In genomic region chr22:30637701-30638114, GRCh38 we compare ENCODE assay signal across 11 cellular contexts. TPM values are rescaled to one million over a fixed set of nuclear protein-coding genes. Genes with fewer than 3 reads are reported as not detected.
DNase-seq lines count a peak whose midpoint lies in the region; ATAC-seq, FAIRE-seq and TF ChIP-seq lines count a peak whose summit lies in the region.
"Had no signal": no experiment of that assay in that cellular context is flagged by ENCODE, and none has a peak within 500 bp of the region (broad histone marks: within the 10 kb centered on the region; RNA-seq: fewer than 3 reads in every experiment).

No MANE protein-coding gene starts in this region.

- H3K27me3 Mint-ChIP-seq in type B pancreatic cell = no peaks in the 10 kb centered on the region

- no peaks in the 10 kb centered on the region for H4K20me1 ChIP-seq in HepG2 (ENCODE audit: insufficient read depth, low read length)

- no peak overlapping the region for H3K9ac ChIP-seq in HepG2 (ENCODE audit: insufficient read depth, low read depth, low read length)

- no peak for TF ChIP-seq RAD21 in HepG2 (CRISPR knock-in tag; IDR thresholded peaks at IDR 0.05)

- H3K36me3 Mint-ChIP-seq in type B pancreatic cell = no peaks in the 10 kb centered on the region

- intact Hi-C loops in HepG2 (cut with micrococcal nuclease; ENCODE audit: unreplicated experiment) (no loop called here), right lobe of liver (cut with DNase I) (loop anchor here in 1 of 2 donors (10.0 kb wide), 1 partner anchor 117 kb away; no protein-coding TSS in a partner anchor)

- no peak for TF ChIP-seq EP300 in HepG2 (IDR thresholded peaks at IDR 0.05; ENCODE audit: low read depth in 2 of 2, low read length in 2 of 2)
- no peak for TF ChIP-seq EP300 in HepG2 (CRISPR knock-in tag; IDR thresholded peaks at IDR 0.05; ENCODE audit: borderline replicate concordance)

- H3K27ac ChIP-seq in HepG2 (ENCODE audit: extremely low read length, insufficient read depth, low read length) (no peak overlapping the region), right lobe of liver (no peak overlapping the region)

- WGBS in HepG2 (ENCODE audit: low lambda C conversion rate) = 9% methylated on average over 1 of the region's 1 CpG
- WGBS in right lobe of liver (ENCODE audit: insufficient coverage, low coverage, low lambda C conversion rate, missing lambda C conversion rate) = 87% methylated on average over 1 of the region's 1 CpG

- POLR2A ChIA-PET in HepG2 (lab: Yijun Ruan, JAX) = interaction anchor here (1.2 kb wide), 1 partner anchor 31 kb away, joined by 5 read pairs; the partner anchor contains the start of gene TCN2

- TF ChIP-seq CTCF in HepG2 (CRISPR knock-in tag; IDR thresholded peaks at IDR 0.05) (no peak), right lobe of liver (IDR thresholded peaks at IDR 0.05) (no peak), type B pancreatic cell (conservative IDR thresholded peaks at IDR 0.05) (no peak)

- FAIRE-seq in HepG2 (lab: Jason Lieb, UNC) = no peak
- FAIRE-seq: frontal cortex, GM19239 had no signal

- DNase-seq in HepG2 (ENCODE audit: low spot score) = no peak
- no peak for DNase-seq in right lobe of liver
- DNase-seq in erythroblast (lab: John Stamatoyannopoulos, UW) = peak; percentile 14 to 35
- no peak for DNase-seq in type B pancreatic cell (ENCODE audit: extremely low spot score, unreplicated experiment)
- DNase-seq in NCI-H1417 treated with DMSO at 0.1 percent for 48 hours (lab: John Stamatoyannopoulos, UW) = no peak
- DNase-seq in NCI-H1105 (lab: John Stamatoyannopoulos, UW) = no peak
- DNase-seq: NCI-H1105 treated with DMSO at 0.1 percent for 48 hours; stimulated activated CD8-positive, alpha-beta memory T cell treated with anti-CD3 and anti-CD28 coated beads, Interleukin-4, amount 100 ng/mL, for 48 hours had no signal

- H3K27ac Mint-ChIP-seq in type B pancreatic cell = no peak overlapping the region

- no peak overlapping the region for H2AFZ ChIP-seq in HepG2 (ENCODE audit: low read length)

- H3K4me2 ChIP-seq in HepG2 (ENCODE audit: low read depth, low read length) = no peak overlapping the region

- peak overlapping the region; percentile 59 for H3K4me3 Mint-ChIP-seq in type B pancreatic cell

- in situ Hi-C loops in HepG2 (cut with HindIII; ENCODE audit: extremely low pct_ligation_motif_present, low pct_unique_long_range_greater_than_20kb) = no loop called here

- CTCF ChIA-PET in HepG2 (lab: Yijun Ruan, JAX; ENCODE audit: low intra/inter-chr PET ratio, low total read pairs) = no interaction called here

- H3K4me3 ChIP-seq in HepG2 (replicated peaks in 1 of 3; ENCODE audit: insufficient read depth in 1 of 3, low read depth in 2 of 3, low read length in 3 of 3) (no peak overlapping the region), right lobe of liver (no peak overlapping the region)

- TF ChIP-seq POLR2A in HepG2 (IDR thresholded peaks at IDR 0.05; ENCODE audit: insufficient read depth in 1 of 2, low read depth in 2 of 2, low read length in 2 of 2) = no peak
- TF ChIP-seq POLR2A in right lobe of liver (IDR thresholded peaks at IDR 0.05) = no peak
- no peak for TF ChIP-seq POLR2A in erythroblast (IDR thresholded peaks at IDR 0.05; ENCODE audit: low read length)

- H3K4me1 Mint-ChIP-seq in type B pancreatic cell (ENCODE audit: unreplicated experiment) = peaks cover 13% of the 10 kb centered on the region

- H3K27me3 ChIP-seq in HepG2 (ENCODE audit: control insufficient read depth in 1 of 2, insufficient read depth in 2 of 2, low read length in 2 of 2) = peaks cover 0 to 4% of the 10 kb centered on the region in 2 experiments; a peak in 3 of 5 replicates
- no peaks in the 10 kb centered on the region for H3K27me3 ChIP-seq in right lobe of liver

- no peaks in the 10 kb centered on the region for H3K36me3 ChIP-seq in HepG2 (replicated peaks in 1 of 2; ENCODE audit: control insufficient read depth in 1 of 2, insufficient read depth in 2 of 2, low read length in 2 of 2)
- H3K36me3 ChIP-seq in right lobe of liver = no peaks in the 10 kb centered on the region

- BruUV-seq in HepG2 (replicated peaks; lab: Mats Ljungman, UMichigan) = no TSS peak

- H3K9me3 Mint-ChIP-seq in type B pancreatic cell = no peaks in the 10 kb centered on the region

- H3K9me3 ChIP-seq in HepG2 (ENCODE audit: low read length) = no peaks in the 10 kb centered on the region
- no peaks in the 10 kb centered on the region for H3K9me3 ChIP-seq in right lobe of liver

- ATAC-seq in HepG2 (no peak), right lobe of liver (no peak)
- ATAC-seq: activated naive CD4-positive, alpha-beta T cell treated with anti-CD3 and anti-CD28 coated beads, Interleukin-2, amount 50 U/mL, for 72 hours had no signal

- no peaks in the 10 kb centered on the region for H3K79me2 ChIP-seq in HepG2 (ENCODE audit: insufficient read depth, low read length)

- H3K4me1 ChIP-seq in HepG2 (ENCODE audit: insufficient read depth, low read length) = peaks cover 10% of the 10 kb centered on the region
- H3K4me1 ChIP-seq in right lobe of liver = peaks cover 0 to 17% (median 8%) of the 10 kb centered on the region in 4 donors

RNA-seq across cellular contexts. Expression of gene SLC35E4, which starts 2.1 kb away (rescaled TPM):
- total RNA-seq in HepG2 (2016; rRNA removed; fragmentation: Illumina TruSeq; extraction: Trizol) (0.15 TPM in 1 of 2 replicates, not detected in the other), right lobe of liver (1 to 10 TPM in 2 of 6 experiments, under 1 TPM in 4; 0.22 to 1.7 (median 0.48) TPM), type B pancreatic cell (ENCODE audit: low replicate concordance) (2.4 and 3.4 TPM in 2 replicates)
- 0.09 TPM in 1 of 2 replicates, not detected in the other for total RNA-seq in HepG2 (2016; cell fraction: cytosol; rRNA removed; fragmentation: Illumina TruSeq; extraction: Trizol; ENCODE audit: low read depth)
- total RNA-seq in HepG2 (2016; cell fraction: insoluble cytoplasmic fraction; rRNA removed; fragmentation: Illumina TruSeq; extraction: Trizol) = 0.13 TPM in 1 of 2 replicates, not detected in the other
- total RNA-seq in HepG2 (2016; cell fraction: membrane; rRNA removed; fragmentation: Illumina TruSeq; extraction: Trizol) = 0.14 TPM in 1 of 2 replicates, not detected in the other
- 0.12 and 0.16 TPM in 2 replicates for total RNA-seq in HepG2 (2016; cell fraction: nucleus; rRNA removed; fragmentation: Illumina TruSeq; extraction: Trizol)
- 0.07 and 0.13 TPM in 2 replicates for polyA plus RNA-seq in HepG2 (2011; rRNA removed)
- 0.09 and 0.17 TPM in 2 replicates for polyA plus RNA-seq in HepG2 (2011; cell fraction: cytosol; rRNA removed)
- polyA plus RNA-seq in HepG2 (2011; cell fraction: nucleus; rRNA removed) = 0.10 TPM in 1 of 2 replicates, not detected in the other
- polyA plus RNA-seq in HepG2 (2012) = 0.07 and 0.08 TPM in 2 replicates
- polyA plus RNA-seq in HepG2 (2016; cell fraction: cytosol; fragmentation: Illumina TruSeq; extraction: Trizol; ENCODE audit: low read depth) = not detected in 2 replicates
- 0.09 TPM in 1 of 2 replicates, not detected in the other for polyA plus RNA-seq in HepG2 (2016; cell fraction: insoluble cytoplasmic fraction; fragmentation: Illumina TruSeq; extraction: Trizol; ENCODE audit: low read depth)
- 0.06 TPM in 1 of 2 replicates, not detected in the other for polyA plus RNA-seq in HepG2 (2016; cell fraction: membrane; fragmentation: Illumina TruSeq; extraction: Trizol; ENCODE audit: low read depth)
- polyA plus RNA-seq in HepG2 (2016; cell fraction: nucleus; fragmentation: Illumina TruSeq; extraction: Trizol; ENCODE audit: insufficient read depth, low read depth) = 0.33 TPM in 1 of 2 replicates, not detected in the other
- 0.12 and 3.3 TPM in 2 replicates for polyA minus RNA-seq in HepG2 (2011; rRNA and poly(A)+ RNA removed; ENCODE audit: low replicate concordance)
- polyA minus RNA-seq in HepG2 (2011; cell fraction: cytosol; rRNA and poly(A)+ RNA removed) = 0.18 TPM in 1 of 2 replicates, not detected in the other
- polyA minus RNA-seq in HepG2 (2011; cell fraction: nucleus; rRNA and poly(A)+ RNA removed) = not detected in 2 replicates

RNA-seq across cellular contexts. Expression of gene DUSP18, which starts 30.0 kb away (rescaled TPM):
- total RNA-seq in HepG2 (2016; rRNA removed; fragmentation: Illumina TruSeq; extraction: Trizol) = 1.4 and 2.0 TPM in 2 replicates
- 0.44 and 1.1 TPM in 2 replicates for total RNA-seq in HepG2 (2016; cell fraction: cytosol; rRNA removed; fragmentation: Illumina TruSeq; extraction: Trizol; ENCODE audit: low read depth)
- total RNA-seq in HepG2 (2016; cell fraction: insoluble cytoplasmic fraction; rRNA removed; fragmentation: Illumina TruSeq; extraction: Trizol) = 1.2 and 1.4 TPM in 2 replicates
- total RNA-seq in HepG2 (2016; cell fraction: membrane; rRNA removed; fragmentation: Illumina TruSeq; extraction: Trizol) = 2.3 and 2.4 TPM in 2 replicates
- total RNA-seq in HepG2 (2016; cell fraction: nucleus; rRNA removed; fragmentation: Illumina TruSeq; extraction: Trizol) = 0.91 and 1.3 TPM in 2 replicates
- 2.1 and 2.3 TPM in 2 replicates for polyA plus RNA-seq in HepG2 (2011; rRNA removed)
- polyA plus RNA-seq in HepG2 (2011; cell fraction: cytosol; rRNA removed) = 2.6 and 2.8 TPM in 2 replicates
- polyA plus RNA-seq in HepG2 (2011; cell fraction: nucleus; rRNA removed) = 2.1 and 2.7 TPM in 2 replicates
- 0.81 and 0.87 TPM in 2 replicates for polyA plus RNA-seq in HepG2 (2012)
- polyA plus RNA-seq in HepG2 (2016; cell fraction: cytosol; fragmentation: Illumina TruSeq; extraction: Trizol; ENCODE audit: low read depth) = 1.1 and 1.7 TPM in 2 replicates
- 1.6 and 1.7 TPM in 2 replicates for polyA plus RNA-seq in HepG2 (2016; cell fraction: insoluble cytoplasmic fraction; fragmentation: Illumina TruSeq; extraction: Trizol; ENCODE audit: low read depth)
- 1.8 and 2.1 TPM in 2 replicates for polyA plus RNA-seq in HepG2 (2016; cell fraction: membrane; fragmentation: Illumina TruSeq; extraction: Trizol; ENCODE audit: low read depth)
- polyA plus RNA-seq in HepG2 (2016; cell fraction: nucleus; fragmentation: Illumina TruSeq; extraction: Trizol; ENCODE audit: insufficient read depth, low read depth) = 1.0 and 1.5 TPM in 2 replicates
- polyA minus RNA-seq in HepG2 (2011; rRNA and poly(A)+ RNA removed; ENCODE audit: low replicate concordance) = 3.0 and 7.6 TPM in 2 replicates
- polyA minus RNA-seq in HepG2 (2011; cell fraction: cytosol; rRNA and poly(A)+ RNA removed) = 0.79 and 1.8 TPM in 2 replicates
- 1.3 and 1.7 TPM in 2 replicates for polyA minus RNA-seq in HepG2 (2011; cell fraction: nucleus; rRNA and poly(A)+ RNA removed)
- 1 to 10 TPM in 5 of 6 experiments, under 1 TPM in 1; 0.97 to 3.1 (median 2.2) TPM for total RNA-seq in right lobe of liver
- 12.4 and 13.8 TPM in 2 replicates for total RNA-seq in type B pancreatic cell (ENCODE audit: low replicate concordance)

RNA-seq across cellular contexts. Expression of gene TCN2, which starts 30.7 kb away (rescaled TPM):
- total RNA-seq in HepG2 (2016; rRNA removed; fragmentation: Illumina TruSeq; extraction: Trizol) = 0.31 TPM in 1 of 2 replicates, not detected in the other
- 0.30 TPM in 1 of 2 replicates, not detected in the other for total RNA-seq in HepG2 (2016; cell fraction: cytosol; rRNA removed; fragmentation: Illumina TruSeq; extraction: Trizol; ENCODE audit: low read depth)
- total RNA-seq in HepG2 (2016; cell fraction: insoluble cytoplasmic fraction; rRNA removed; fragmentation: Illumina TruSeq; extraction: Trizol) = 0.15 and 0.45 TPM in 2 replicates
- 0.17 and 0.28 TPM in 2 replicates for total RNA-seq in HepG2 (2016; cell fraction: membrane; rRNA removed; fragmentation: Illumina TruSeq; extraction: Trizol)
- 0.34 and 0.43 TPM in 2 replicates for total RNA-seq in HepG2 (2016; cell fraction: nucleus; rRNA removed; fragmentation: Illumina TruSeq; extraction: Trizol)
- polyA plus RNA-seq in HepG2 (2011; rRNA removed) = 0.29 and 0.67 TPM in 2 replicates
- polyA plus RNA-seq in HepG2 (2011; cell fraction: cytosol; rRNA removed) = 0.37 and 0.55 TPM in 2 replicates
- 0.35 and 0.59 TPM in 2 replicates for polyA plus RNA-seq in HepG2 (2011; cell fraction: nucleus; rRNA removed)
- polyA plus RNA-seq in HepG2 (2012) = 0.40 and 0.61 TPM in 2 replicates
- 0.06 and 0.10 TPM in 2 replicates for polyA plus RNA-seq in HepG2 (2016; cell fraction: cytosol; fragmentation: Illumina TruSeq; extraction: Trizol; ENCODE audit: low read depth)
- 0.20 and 0.21 TPM in 2 replicates for polyA plus RNA-seq in HepG2 (2016; cell fraction: insoluble cytoplasmic fraction; fragmentation: Illumina TruSeq; extraction: Trizol; ENCODE audit: low read depth)
- polyA plus RNA-seq in HepG2 (2016; cell fraction: membrane; fragmentation: Illumina TruSeq; extraction: Trizol; ENCODE audit: low read depth) = 0.16 and 0.31 TPM in 2 replicates
- 0.53 and 0.63 TPM in 2 replicates for polyA plus RNA-seq in HepG2 (2016; cell fraction: nucleus; fragmentation: Illumina TruSeq; extraction: Trizol; ENCODE audit: insufficient read depth, low read depth)
- polyA minus RNA-seq in HepG2 (2011; rRNA and poly(A)+ RNA removed; ENCODE audit: low replicate concordance) = 0.30 and 0.87 TPM in 2 replicates
- polyA minus RNA-seq in HepG2 (2011; cell fraction: cytosol; rRNA and poly(A)+ RNA removed) = not detected in 2 replicates
- 0.12 TPM in 1 of 2 replicates, not detected in the other for polyA minus RNA-seq in HepG2 (2011; cell fraction: nucleus; rRNA and poly(A)+ RNA removed)
- 10 to 100 TPM in 5 of 6 experiments, 1 to 10 TPM in 1; 8.9 to 14.6 (median 12.8) TPM for total RNA-seq in right lobe of liver
- 9.0 and 14.5 TPM in 2 replicates for total RNA-seq in type B pancreatic cell (ENCODE audit: low replicate concordance)

RNA-seq across cellular contexts. Expression of gene PES1, which starts 46.0 kb away (rescaled TPM):
- total RNA-seq in HepG2 (2016; rRNA removed; fragmentation: Illumina TruSeq; extraction: Trizol) (94.7 and 111 TPM in 2 replicates), right lobe of liver (10 to 100 TPM; 21.9 to 35.7 (median 31.4) TPM), type B pancreatic cell (ENCODE audit: low replicate concordance) (71.3 and 77.0 TPM in 2 replicates)
- 23.4 and 23.7 TPM in 2 replicates for total RNA-seq in HepG2 (2016; cell fraction: cytosol; rRNA removed; fragmentation: Illumina TruSeq; extraction: Trizol; ENCODE audit: low read depth)
- 106 and 120 TPM in 2 replicates for total RNA-seq in HepG2 (2016; cell fraction: insoluble cytoplasmic fraction; rRNA removed; fragmentation: Illumina TruSeq; extraction: Trizol)
- 37.9 and 40.4 TPM in 2 replicates for total RNA-seq in HepG2 (2016; cell fraction: membrane; rRNA removed; fragmentation: Illumina TruSeq; extraction: Trizol)
- 46.0 and 52.0 TPM in 2 replicates for total RNA-seq in HepG2 (2016; cell fraction: nucleus; rRNA removed; fragmentation: Illumina TruSeq; extraction: Trizol)
- 65.1 and 70.0 TPM in 2 replicates for polyA plus RNA-seq in HepG2 (2011; rRNA removed)
- 60.6 and 70.4 TPM in 2 replicates for polyA plus RNA-seq in HepG2 (2011; cell fraction: cytosol; rRNA removed)
- polyA plus RNA-seq in HepG2 (2011; cell fraction: nucleus; rRNA removed) = 79.4 and 94.0 TPM in 2 replicates
- 40.1 and 42.9 TPM in 2 replicates for polyA plus RNA-seq in HepG2 (2012)
- 14.6 and 17.1 TPM in 2 replicates for polyA plus RNA-seq in HepG2 (2016; cell fraction: cytosol; fragmentation: Illumina TruSeq; extraction: Trizol; ENCODE audit: low read depth)
- polyA plus RNA-seq in HepG2 (2016; cell fraction: insoluble cytoplasmic fraction; fragmentation: Illumina TruSeq; extraction: Trizol; ENCODE audit: low read depth) = 110 and 112 TPM in 2 replicates
- 26.4 and 29.2 TPM in 2 replicates for polyA plus RNA-seq in HepG2 (2016; cell fraction: membrane; fragmentation: Illumina TruSeq; extraction: Trizol; ENCODE audit: low read depth)
- polyA plus RNA-seq in HepG2 (2016; cell fraction: nucleus; fragmentation: Illumina TruSeq; extraction: Trizol; ENCODE audit: insufficient read depth, low read depth) = 76.3 and 79.7 TPM in 2 replicates
- polyA minus RNA-seq in HepG2 (2011; rRNA and poly(A)+ RNA removed; ENCODE audit: low replicate concordance) = 210 and 241 TPM in 2 replicates
- 36.6 and 46.5 TPM in 2 replicates for polyA minus RNA-seq in HepG2 (2011; cell fraction: cytosol; rRNA and poly(A)+ RNA removed)
- polyA minus RNA-seq in HepG2 (2011; cell fraction: nucleus; rRNA and poly(A)+ RNA removed) = 50.9 and 67.1 TPM in 2 replicates

RNA-seq across cellular contexts. Expression of gene OSBP2, which starts 57.0 kb away (rescaled TPM):
- total RNA-seq in HepG2 (2016; rRNA removed; fragmentation: Illumina TruSeq; extraction: Trizol) (7.1 and 7.7 TPM in 2 replicates), right lobe of liver (1 to 10 TPM in 3 of 6 experiments, under 1 TPM in 3; 0.31 to 3.4 (median 0.93) TPM), type B pancreatic cell (ENCODE audit: low replicate concordance) (8.1 and 9.5 TPM in 2 replicates)
- total RNA-seq in HepG2 (2016; cell fraction: cytosol; rRNA removed; fragmentation: Illumina TruSeq; extraction: Trizol; ENCODE audit: low read depth) = 1.9 and 2.2 TPM in 2 replicates
- total RNA-seq in HepG2 (2016; cell fraction: insoluble cytoplasmic fraction; rRNA removed; fragmentation: Illumina TruSeq; extraction: Trizol) = 8.2 and 8.7 TPM in 2 replicates
- total RNA-seq in HepG2 (2016; cell fraction: membrane; rRNA removed; fragmentation: Illumina TruSeq; extraction: Trizol) = 7.4 and 9.1 TPM in 2 replicates
- total RNA-seq in HepG2 (2016; cell fraction: nucleus; rRNA removed; fragmentation: Illumina TruSeq; extraction: Trizol) = 5.3 and 10.0 TPM in 2 replicates
- polyA plus RNA-seq in HepG2 (2011; rRNA removed) = 5.0 and 7.9 TPM in 2 replicates
- 3.8 and 4.7 TPM in 2 replicates for polyA plus RNA-seq in HepG2 (2011; cell fraction: cytosol; rRNA removed)
- polyA plus RNA-seq in HepG2 (2011; cell fraction: nucleus; rRNA removed) = 5.9 and 7.6 TPM in 2 replicates
- polyA plus RNA-seq in HepG2 (2012) = 4.1 and 4.4 TPM in 2 replicates
- 3.0 and 5.0 TPM in 2 replicates for polyA plus RNA-seq in HepG2 (2016; cell fraction: cytosol; fragmentation: Illumina TruSeq; extraction: Trizol; ENCODE audit: low read depth)
- polyA plus RNA-seq in HepG2 (2016; cell fraction: insoluble cytoplasmic fraction; fragmentation: Illumina TruSeq; extraction: Trizol; ENCODE audit: low read depth) = 7.0 and 13.0 TPM in 2 replicates
- 11.2 and 12.1 TPM in 2 replicates for polyA plus RNA-seq in HepG2 (2016; cell fraction: membrane; fragmentation: Illumina TruSeq; extraction: Trizol; ENCODE audit: low read depth)
- 10.2 and 11.3 TPM in 2 replicates for polyA plus RNA-seq in HepG2 (2016; cell fraction: nucleus; fragmentation: Illumina TruSeq; extraction: Trizol; ENCODE audit: insufficient read depth, low read depth)
- polyA minus RNA-seq in HepG2 (2011; rRNA and poly(A)+ RNA removed; ENCODE audit: low replicate concordance) = 7.4 and 90.6 TPM in 2 replicates
- polyA minus RNA-seq in HepG2 (2011; cell fraction: cytosol; rRNA and poly(A)+ RNA removed) = 2.9 and 4.3 TPM in 2 replicates
- 6.0 and 6.8 TPM in 2 replicates for polyA minus RNA-seq in HepG2 (2011; cell fraction: nucleus; rRNA and poly(A)+ RNA removed)

Comparison
In these comparisons a context has a peak if more than half of its experiments do, and no peak if none do; other contexts are left out.
1. DNase-seq: peak in erythroblast (2 of 2); none in HepG2 (single experiment), right lobe of liver (0 of 3), type B pancreatic cell (single experiment), NCI-H1417 treated with DMSO at 0.1 percent for 48 hours (single experiment) and NCI-H1105 (single experiment).